7 cellular contexts compared by ENCODE assay signal in the genomic region with DNA sequence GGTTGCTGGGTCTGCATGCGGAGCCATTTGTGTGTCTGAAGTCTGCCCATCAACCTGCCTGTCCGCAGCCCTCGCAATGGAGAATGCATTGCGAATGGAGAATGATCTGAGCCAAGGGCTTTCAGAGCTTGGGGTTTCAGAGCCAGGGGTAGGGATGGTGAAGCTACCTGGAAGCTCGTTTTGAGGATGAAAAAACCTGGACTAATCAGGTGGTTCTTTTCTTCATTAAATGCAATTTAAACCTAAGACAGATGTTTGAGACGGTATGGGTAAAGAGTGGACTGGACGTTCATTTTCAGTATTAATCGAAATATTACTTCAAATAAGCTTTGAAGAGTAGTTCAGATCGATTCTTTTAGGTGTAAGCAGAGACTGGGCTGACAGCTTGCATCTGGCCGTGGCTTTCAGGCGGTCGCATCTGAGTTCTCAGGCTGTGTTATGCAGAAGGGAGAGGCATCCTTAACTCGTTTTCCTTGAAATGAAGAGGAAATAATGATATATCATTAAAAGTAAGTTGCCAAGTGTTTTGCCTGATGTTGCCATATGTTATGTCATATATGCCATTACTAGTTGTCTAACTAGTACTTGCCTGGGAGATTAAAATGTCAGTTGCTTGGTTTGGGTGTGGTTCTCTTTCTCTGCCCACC. TPM values are rescaled to one million over a fixed set of nuclear protein-coding genes. Genes with fewer than 3 reads are reported as not detected.
DNase-seq lines count a peak whose midpoint lies in the region; ATAC-seq and TF ChIP-seq lines count a peak whose summit lies in the region.

No MANE protein-coding gene starts in this region.

- DNase-seq in HAP-1 (ENCODE audit: low spot score in 2 of 2), result peak in 1 of 2 experiments; percentile 36
- DNase-seq in RWPE2 (ENCODE audit: low spot score), result peak; percentile 6
- no peak for DNase-seq in hepatocyte (ENCODE audit: low spot score)
- DNase-seq in ecto neural progenitor cell (ENCODE audit: low spot score), result no peak

- peak overlapping the region; percentile 45 for H2AFZ ChIP-seq in hepatocyte

- peak overlapping the region; percentile 99 for H3K4me2 ChIP-seq in hepatocyte

- H3K27me3 ChIP-seq in HAP-1 (ENCODE audit: low read depth), result peaks cover 5% of the 10 kb centered on the region; the same call in 1 of the 2 replicates
- H3K27me3 ChIP-seq in RWPE2 (ENCODE audit: insufficient read depth, poor library complexity, severe bottlenecking), result peaks cover 59% of the 10 kb centered on the region
- H3K27me3 ChIP-seq in hepatocyte, result no peaks in the 10 kb centered on the region

- H3K4me3 ChIP-seq in HAP-1 (peak overlapping the region; percentile 52), RWPE2 (ENCODE audit: severe bottlenecking) (no peak overlapping the region), hepatocyte (peak overlapping the region; percentile 57), skin epidermis (peak overlapping the region in 6 of 7 experiments; percentile 37 to 58 (median 44))

- H3K27ac ChIP-seq in RWPE2 (ENCODE audit: poor library complexity, severe bottlenecking) (no peak overlapping the region), hepatocyte (peak overlapping the region; percentile 84), skin epidermis (peak overlapping the region in 7 of 21 experiments; percentile 21 to 78 (median 62))

- WGBS in hepatocyte (ENCODE audit: low lambda C conversion rate, missing lambda C conversion rate), result 42% methylated on average over 13 of the region's 13 CpGs

- H3K4me1 ChIP-seq in HAP-1 (peaks cover 9% of the 10 kb centered on the region), RWPE2 (ENCODE audit: insufficient read depth, poor library complexity, severe bottlenecking) (no peaks in the 10 kb centered on the region), hepatocyte (ENCODE audit: insufficient read depth) (peaks cover 9% of the 10 kb centered on the region)

- TF ChIP-seq CTCF in RWPE2 (IDR thresholded peaks at IDR 0.05; ENCODE audit: poor library complexity, severe bottlenecking), result no peak
- no peak for TF ChIP-seq CTCF in hepatocyte (IDR thresholded peaks at IDR 0.05; ENCODE audit: poor library complexity)

- ATAC-seq in RWPE2 (ENCODE audit: low read depth) (0 out of 3 replicates have a peak, but pooled peaks have one; percentile 11), GM19455 (IDR thresholded peaks at IDR 0.05; ENCODE audit: unreplicated experiment) (no peak), GM18502 (IDR thresholded peaks at IDR 0.05; ENCODE audit: poor library complexity, unreplicated experiment) (no peak)

- no peaks in the 10 kb centered on the region for H3K36me3 ChIP-seq in HAP-1 (replicated peaks)
- no peaks in the 10 kb centered on the region for H3K36me3 ChIP-seq in RWPE2 (ENCODE audit: low read depth)
- H3K36me3 ChIP-seq in hepatocyte (replicated peaks; ENCODE audit: insufficient read depth, low read depth), result no peaks in the 10 kb centered on the region

- H4K20me1 ChIP-seq in hepatocyte (ENCODE audit: insufficient read depth, poor library complexity, severe bottlenecking), result no peaks in the 10 kb centered on the region

- H3K9me3 ChIP-seq in HAP-1 (no peaks in the 10 kb centered on the region), RWPE2 (ENCODE audit: severe bottlenecking) (no peaks in the 10 kb centered on the region), hepatocyte (ENCODE audit: low read depth) (no peaks in the 10 kb centered on the region)

- in situ Hi-C loops in HAP-1 (cut with MboI; ENCODE audit: low sequenced_read_pairs), result no loop called here

- H3K79me2 ChIP-seq in hepatocyte, result peaks cover 8% of the 10 kb centered on the region

- H3K9me2 ChIP-seq in hepatocyte (replicated peaks; ENCODE audit: insufficient read depth), result no peaks in the 10 kb centered on the region

RNA-seq across cellular contexts. Expression of a gene that starts 0.8 kb away (rescaled TPM):
- total RNA-seq in hepatocyte, result 16.7 and 22.4 TPM in 2 replicates
- 11.1 and 13.5 TPM in 2 replicates for polyA plus RNA-seq in hepatocyte
